8 cellular contexts compared by ENCODE assay signal in genomic region chrX:68462653-68463052, GRCh38. TPM values are rescaled to one million over a fixed set of nuclear protein-coding genes. Genes with fewer than 3 reads are reported as not detected.
DNase-seq lines count a peak whose midpoint lies in the region; ATAC-seq, FAIRE-seq and TF ChIP-seq lines count a peak whose summit lies in the region.

No MANE protein-coding gene starts in this region.

- H3K9ac ChIP-seq in endodermal cell (ENCODE audit: extremely low read depth, low read length, poor library complexity, severe bottlenecking), result no peak overlapping the region

- intact Hi-C loops in Right ventricle myocardium inferior (cut with DNase I), result loop anchor here (2.0 kb wide), 1 partner anchor 266 kb away; no protein-coding TSS in a partner anchor
- intact Hi-C loops in activated T-helper 2 cell treated with anti-CD3 and anti-CD28 coated beads, Interferon-gamma antibody, Interleukin-2, Interleukin-4, amounts not matched to agents 10 μg/mL and 5 μg/mL and 100 μg/mL, durations not matched to agents 14 hours and 24 hours and 36 hours (cut with micrococcal nuclease), result loop anchor here (2.0 kb wide), 1 partner anchor 266 kb away; no protein-coding TSS in a partner anchor

- H3K27me3 Mint-ChIP-seq in endodermal cell (ENCODE audit: insufficient read depth), result no peaks in the 10 kb centered on the region
- H3K27me3 Mint-ChIP-seq in natural killer cell treated with Interleukin-12 subunit alpha and Interleukin-12 subunit beta and Interleukin-15 and Interleukin-18, amount 100 ng/mL, for 72 hours, result peaks cover 0 to 9% of the 10 kb centered on the region in 2 donors
- no peaks in the 10 kb centered on the region for H3K27me3 Mint-ChIP-seq in activated T-helper 2 cell treated with anti-CD3 and anti-CD28 coated beads, Interferon-gamma antibody, Interleukin-2, Interleukin-4, amounts not matched to agents 10 μg/mL and 5 μg/mL and 100 μg/mL, durations not matched to agents 14 hours and 24 hours and 36 hours (ENCODE audit: low read depth)

- no peak overlapping the region for H3K4me3 Mint-ChIP-seq in endodermal cell
- no peak overlapping the region for H3K4me3 Mint-ChIP-seq in natural killer cell treated with Interleukin-12 subunit alpha and Interleukin-12 subunit beta and Interleukin-15 and Interleukin-18, amount 100 ng/mL, for 72 hours
- H3K4me3 Mint-ChIP-seq in activated T-helper 2 cell treated with anti-CD3 and anti-CD28 coated beads, Interferon-gamma antibody, Interleukin-2, Interleukin-4, amounts not matched to agents 10 μg/mL and 5 μg/mL and 100 μg/mL, durations not matched to agents 14 hours and 24 hours and 36 hours (ENCODE audit: low read depth), result no peak overlapping the region

- H3K36me3 Mint-ChIP-seq in endodermal cell (ENCODE audit: low read depth), result no peaks in the 10 kb centered on the region
- H3K36me3 Mint-ChIP-seq in natural killer cell treated with Interleukin-12 subunit alpha and Interleukin-12 subunit beta and Interleukin-15 and Interleukin-18, amount 100 ng/mL, for 72 hours, result no peaks in the 10 kb centered on the region
- H3K36me3 Mint-ChIP-seq in activated T-helper 2 cell treated with anti-CD3 and anti-CD28 coated beads, Interferon-gamma antibody, Interleukin-2, Interleukin-4, amounts not matched to agents 10 μg/mL and 5 μg/mL and 100 μg/mL, durations not matched to agents 14 hours and 24 hours and 36 hours (ENCODE audit: low read depth), result no peaks in the 10 kb centered on the region

- peak; percentile 29 to 64 for DNase-seq in cardiac muscle cell (ENCODE audit: low read depth in 1 of 2, low spot score in 1 of 2)
- no peak for DNase-seq in Right ventricle myocardium inferior (ENCODE audit: missing footprints)
- DNase-seq in RCC 7860 (ENCODE audit: low spot score), result peak; percentile 30
- peak; percentile 59 for DNase-seq in endodermal cell
- peak; percentile 68 for DNase-seq in natural killer cell treated with Interleukin-12 subunit alpha and Interleukin-12 subunit beta and Interleukin-15 and Interleukin-18, amount 100 ng/mL, for 72 hours (ENCODE audit: low spot score)
- DNase-seq in activated T-helper 2 cell treated with anti-CD3 and anti-CD28 coated beads, Interferon-gamma antibody, Interleukin-2, Interleukin-4, amounts not matched to agents 10 μg/mL and 5 μg/mL and 100 μg/mL, durations not matched to agents 14 hours and 24 hours and 36 hours (ENCODE audit: low spot score), result no peak

- H3K27me3 ChIP-seq in cardiac muscle cell (no peaks in the 10 kb centered on the region), endodermal cell (ENCODE audit: control insufficient read depth, insufficient read depth, low read length, poor library complexity, severe bottlenecking) (no peaks in the 10 kb centered on the region)

- FAIRE-seq in RCC 7860 (lab: Jason Lieb, UNC), result no peak

- H3K27ac ChIP-seq in cardiac muscle cell (no peak overlapping the region), endodermal cell (ENCODE audit: low read depth, low read length) (no peak overlapping the region)

- TF ChIP-seq CTCF in cardiac muscle cell (IDR thresholded peaks at IDR 0.05; ENCODE audit: low read depth, low read length) (peak; percentile 42), endodermal cell (conservative IDR thresholded peaks at IDR 0.05) (peak; percentile 74)

- H3K9me3 ChIP-seq in cardiac muscle cell (ENCODE audit: low read depth) (no peaks in the 10 kb centered on the region), endodermal cell (ENCODE audit: control insufficient read depth, low read length) (no peaks in the 10 kb centered on the region)

- H3K36me3 ChIP-seq in cardiac muscle cell, result no peaks in the 10 kb centered on the region
- no peaks in the 10 kb centered on the region for H3K36me3 ChIP-seq in endodermal cell (ENCODE audit: control insufficient read depth, insufficient read depth, low read length)

- no peak for ATAC-seq in Right ventricle myocardium inferior
- ATAC-seq in HG02885 (IDR thresholded peaks at IDR 0.05; ENCODE audit: poor library complexity, unreplicated experiment), result peak; percentile 67
- no peak for ATAC-seq in natural killer cell treated with Interleukin-12 subunit alpha and Interleukin-12 subunit beta and Interleukin-15 and Interleukin-18, amount 100 ng/mL, for 72 hours
- ATAC-seq in GM21447 (IDR thresholded peaks at IDR 0.05; ENCODE audit: unreplicated experiment), result no peak

- 73% methylated on average over 5 of the region's 8 CpGs; no CpG with 5 or more reads in 1 of the 2 experiments for WGBS in endodermal cell (ENCODE audit: insufficient coverage in 1 of 2, insufficient read length in 1 of 2), 2 experiments

- no peaks in the 10 kb centered on the region for H3K4me1 ChIP-seq in cardiac muscle cell (ENCODE audit: low read depth)
- no peaks in the 10 kb centered on the region for H3K4me1 ChIP-seq in endodermal cell (ENCODE audit: control insufficient read depth, insufficient read depth, low read length)

- peaks cover 27% of the 10 kb centered on the region for H3K9me3 Mint-ChIP-seq in endodermal cell
- no peaks in the 10 kb centered on the region for H3K9me3 Mint-ChIP-seq in natural killer cell treated with Interleukin-12 subunit alpha and Interleukin-12 subunit beta and Interleukin-15 and Interleukin-18, amount 100 ng/mL, for 72 hours
- no peaks in the 10 kb centered on the region for H3K9me3 Mint-ChIP-seq in activated T-helper 2 cell treated with anti-CD3 and anti-CD28 coated beads, Interferon-gamma antibody, Interleukin-2, Interleukin-4, amounts not matched to agents 10 μg/mL and 5 μg/mL and 100 μg/mL, durations not matched to agents 14 hours and 24 hours and 36 hours

- H3K4me1 Mint-ChIP-seq in endodermal cell, result no peaks in the 10 kb centered on the region
- no peaks in the 10 kb centered on the region for H3K4me1 Mint-ChIP-seq in natural killer cell treated with Interleukin-12 subunit alpha and Interleukin-12 subunit beta and Interleukin-15 and Interleukin-18, amount 100 ng/mL, for 72 hours (ENCODE audit: low read depth in 2 of 2)
- no peaks in the 10 kb centered on the region for H3K4me1 Mint-ChIP-seq in activated T-helper 2 cell treated with anti-CD3 and anti-CD28 coated beads, Interferon-gamma antibody, Interleukin-2, Interleukin-4, amounts not matched to agents 10 μg/mL and 5 μg/mL and 100 μg/mL, durations not matched to agents 14 hours and 24 hours and 36 hours (ENCODE audit: low read depth)

- H3K4me3 ChIP-seq in cardiac muscle cell (no peak overlapping the region), endodermal cell (ENCODE audit: low read length) (no peak overlapping the region)

- peak overlapping the region; percentile 61 for H3K27ac Mint-ChIP-seq in endodermal cell
- H3K27ac Mint-ChIP-seq in natural killer cell treated with Interleukin-12 subunit alpha and Interleukin-12 subunit beta and Interleukin-15 and Interleukin-18, amount 100 ng/mL, for 72 hours, result no peak overlapping the region
- H3K27ac Mint-ChIP-seq in activated T-helper 2 cell treated with anti-CD3 and anti-CD28 coated beads, Interferon-gamma antibody, Interleukin-2, Interleukin-4, amounts not matched to agents 10 μg/mL and 5 μg/mL and 100 μg/mL, durations not matched to agents 14 hours and 24 hours and 36 hours, result no peak overlapping the region

RNA-seq across cellular contexts. Expression of gene OPHN1, which starts 29.4 kb away (rescaled TPM):
- 4.7 and 7.0 TPM in 2 replicates for total RNA-seq in cardiac muscle cell
- polyA plus RNA-seq in cardiac muscle cell, result 2.4 and 2.8 TPM in 2 replicates
- 8.0 TPM for total RNA-seq in Right ventricle myocardium inferior
- total RNA-seq in endodermal cell, result 1 to 10 TPM; 2.9 to 5.0 TPM
- polyA plus RNA-seq in endodermal cell (2013, experiment 1 of 2), result 3.7 TPM
- 4.8 TPM for polyA plus RNA-seq in endodermal cell (2013, experiment 2 of 2)
- total RNA-seq in natural killer cell treated with Interleukin-12 subunit alpha and Interleukin-12 subunit beta and Interleukin-15 and Interleukin-18, amount 100 ng/mL, for 72 hours, result 1 to 10 TPM in 1 of 2 donors, under 1 TPM in 1; 0.84 to 1.0 TPM
- total RNA-seq in activated T-helper 2 cell treated with anti-CD3 and anti-CD28 coated beads, Interferon-gamma antibody, Interleukin-2, Interleukin-4, amounts not matched to agents 10 μg/mL and 5 μg/mL and 100 μg/mL, durations not matched to agents 14 hours and 24 hours and 36 hours, result 0.07 and 0.21 TPM in 2 replicates

RNA-seq across cellular contexts. Expression of gene YIPF6, which starts 36.2 kb away (rescaled TPM):
- 17.0 and 20.7 TPM in 2 replicates for total RNA-seq in cardiac muscle cell
- 39.2 and 53.9 TPM in 2 replicates for polyA plus RNA-seq in cardiac muscle cell
- total RNA-seq in Right ventricle myocardium inferior, result 31.9 TPM
- 10 to 100 TPM; 36.9 to 40.7 TPM for total RNA-seq in endodermal cell
- polyA plus RNA-seq in endodermal cell (2013, experiment 1 of 2), result 30.8 TPM
- 35.0 TPM for polyA plus RNA-seq in endodermal cell (2013, experiment 2 of 2)
- total RNA-seq in natural killer cell treated with Interleukin-12 subunit alpha and Interleukin-12 subunit beta and Interleukin-15 and Interleukin-18, amount 100 ng/mL, for 72 hours, result 10 to 100 TPM; 24.2 to 27.2 TPM
- 26.2 and 29.8 TPM in 2 replicates for total RNA-seq in activated T-helper 2 cell treated with anti-CD3 and anti-CD28 coated beads, Interferon-gamma antibody, Interleukin-2, Interleukin-4, amounts not matched to agents 10 μg/mL and 5 μg/mL and 100 μg/mL, durations not matched to agents 14 hours and 24 hours and 36 hours

Comparison
In these comparisons a context has a peak if more than half of its experiments do, and no peak if none do; other contexts are left out.
1. DNase-seq: peak in cardiac muscle cell (2 of 2), RCC 7860 (single experiment), endodermal cell (single experiment) and natural killer cell treated with Interleukin-12 subunit alpha and Interleukin-12 subunit beta and Interleukin-15 and Interleukin-18, amount 100 ng/mL, for 72 hours (single experiment); none in Right ventricle myocardium inferior (single experiment) and activated T-helper 2 cell treated with anti-CD3 and anti-CD28 coated beads, Interferon-gamma antibody, Interleukin-2, Interleukin-4, amounts not matched to agents 10 μg/mL and 5 μg/mL and 100 μg/mL, durations not matched to agents 14 hours and 24 hours and 36 hours (single experiment).